ENCODE assay signal across 14 cellular contexts in the genomic region with DNA sequence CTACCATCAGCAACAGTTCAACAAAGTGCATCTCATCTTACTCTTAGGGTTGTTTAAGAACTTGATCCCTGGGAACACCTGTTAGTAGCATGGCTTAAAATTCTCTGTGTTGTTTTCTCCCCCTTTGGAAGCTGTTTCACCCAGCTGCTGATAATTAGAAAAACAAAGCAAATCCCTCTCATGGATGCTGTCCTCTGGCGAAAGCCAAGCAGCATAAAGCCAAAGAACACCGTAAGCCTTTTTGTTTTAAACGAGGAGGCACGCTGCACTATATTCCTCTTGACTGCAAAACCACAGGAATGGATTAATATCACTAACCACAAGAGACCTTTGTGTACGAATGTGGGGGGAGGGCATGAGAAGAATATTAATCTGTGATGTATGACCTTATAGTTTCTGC.
DNase-seq lines count a peak whose midpoint lies in the region; TF ChIP-seq lines count a peak whose summit lies in the region.
"Had no signal": no experiment of that assay in that cellular context is flagged by ENCODE, and none has a peak within 500 bp of the region (broad histone marks: within the 10 kb centered on the region; RNA-seq: fewer than 3 reads in every experiment).

No MANE protein-coding gene starts in this region.

- no peak for TF ChIP-seq CTCF in AG04449 (IDR thresholded peaks at IDR 0.05; ENCODE audit: insufficient read depth, low read length, missing control alignments)

- intact Hi-C loops in activated naive CD4-positive, alpha-beta T cell treated with anti-CD3 and anti-CD28 coated beads for 36 hours (cut with micrococcal nuclease), result no loop called here

- no peaks in the 10 kb centered on the region for H3K27me3 Mint-ChIP-seq in activated naive CD4-positive, alpha-beta T cell treated with anti-CD3 and anti-CD28 coated beads for 36 hours (ENCODE audit: low read depth)

- H3K9ac ChIP-seq in iPS-20b (ENCODE audit: low read depth, low read length), result no peak overlapping the region; the same call in 1 of the 2 replicates

- H3K4me1 Mint-ChIP-seq in activated naive CD4-positive, alpha-beta T cell treated with anti-CD3 and anti-CD28 coated beads for 36 hours (ENCODE audit: low read depth), result peaks cover 2% of the 10 kb centered on the region

- peaks cover 19% of the 10 kb centered on the region; the same call in 1 of the 2 replicates for H3K4me1 ChIP-seq in iPS-20b (ENCODE audit: insufficient read depth, low read length)
- H3K4me1 ChIP-seq: left lung had no signal

- H3K36me3 Mint-ChIP-seq in activated naive CD4-positive, alpha-beta T cell treated with anti-CD3 and anti-CD28 coated beads for 36 hours (ENCODE audit: low read depth), result no peaks in the 10 kb centered on the region

- H3K9me3 ChIP-seq in iPS-20b (ENCODE audit: insufficient read depth, low read depth, low read length), result no peaks in the 10 kb centered on the region; the same call in 1 of the 2 replicates
- H3K9me3 ChIP-seq: ovary had no signal

- H3K27ac Mint-ChIP-seq in activated naive CD4-positive, alpha-beta T cell treated with anti-CD3 and anti-CD28 coated beads for 36 hours, result no peak overlapping the region

- no peak overlapping the region for H3K4me3 Mint-ChIP-seq in activated naive CD4-positive, alpha-beta T cell treated with anti-CD3 and anti-CD28 coated beads for 36 hours

- peak overlapping the region; percentile 13 for H3K4me3 ChIP-seq in AG04449 (ENCODE audit: low read depth, low read length)
- peak overlapping the region; percentile 30; the same call in 1 of the 2 replicates for H3K4me3 ChIP-seq in iPS-20b (ENCODE audit: low read length)
- H3K4me3 ChIP-seq: left lung, ovary had no signal

- CTCF ChIA-PET in AG04449 (lab: Yijun Ruan, JAX), result interaction anchor here (0.5 kb wide), 1 partner anchor 267 kb away, joined by 3 read pairs; no protein-coding TSS in a partner anchor
- CTCF ChIA-PET in activated naive CD4-positive, alpha-beta T cell treated with anti-CD3 and anti-CD28 coated beads for 36 hours (lab: Charles Lee), result no interaction called here

- DNase-seq in AG04449 (ENCODE audit: low read depth, low spot score) (peak; percentile 38), M059J (ENCODE audit: low read depth) (peak; percentile 49), astrocyte of the hippocampus (ENCODE audit: low read depth, low spot score) (peak; percentile 31), HUDEP-2 (lab: John Stamatoyannopoulos, UW; ENCODE audit: unreplicated experiment in 76 of 76) (no peak), GDM1 (lab: John Stamatoyannopoulos, UW) (no peak), cerebellum (ENCODE audit: low spot score) (no peak)
- DNase-seq in activated naive CD4-positive, alpha-beta T cell treated with anti-CD3 and anti-CD28 coated beads for 36 hours, result no peak
- DNase-seq: activated CD8-positive, alpha-beta memory T cell treated with anti-CD3 and anti-CD28 coated beads, Interleukin-2, amount 50 U/mL, for 48 hours; amygdala; left lung; NCI-H1694 treated with DMSO at 0.1 percent for 48 hours; ovary; RPMI8226 had no signal

- H3K27me3 ChIP-seq in iPS-20b (ENCODE audit: insufficient read depth, low read length), result no peaks in the 10 kb centered on the region
- H3K27me3 ChIP-seq: left lung, ovary had no signal

- peaks cover 5% of the 10 kb centered on the region for H3K9me3 Mint-ChIP-seq in activated naive CD4-positive, alpha-beta T cell treated with anti-CD3 and anti-CD28 coated beads for 36 hours

- peak overlapping the region; percentile 39 for H3K27ac ChIP-seq in iPS-20b (ENCODE audit: low read length)
- H3K27ac ChIP-seq: left lung, ovary had no signal

- no peaks in the 10 kb centered on the region for H3K36me3 ChIP-seq in iPS-20b (ENCODE audit: insufficient read depth, low read depth, low read length)
- H3K36me3 ChIP-seq: left lung, ovary had no signal

- POLR2A ChIA-PET in AG04449 (lab: Yijun Ruan, JAX), result interaction anchor here (0.6 kb wide), 1 partner anchor 715 kb away, joined by 3 read pairs; no protein-coding TSS in a partner anchor

Comparison
In these comparisons a context has a peak if more than half of its experiments do, and no peak if none do; other contexts are left out.
1. DNase-seq: peak in AG04449 (single experiment), M059J (single experiment) and astrocyte of the hippocampus (single experiment); none in HUDEP-2 (0 of 76), GDM1 (single experiment), activated naive CD4-positive, alpha-beta T cell treated with anti-CD3 and anti-CD28 coated beads for 36 hours (single experiment) and cerebellum (single experiment).